1 cellular context compared by ENCODE assay signal in genomic region chr1:2018217-2019161, GRCh38.
TF ChIP-seq lines count a peak whose summit lies in the region.

No MANE protein-coding gene starts in this region.

TF ChIP-seq in GM23338, 12 proteins besides CTCF, POLR2A, EP300 and RAD21:
- TF ChIP-seq, protein P1, sequence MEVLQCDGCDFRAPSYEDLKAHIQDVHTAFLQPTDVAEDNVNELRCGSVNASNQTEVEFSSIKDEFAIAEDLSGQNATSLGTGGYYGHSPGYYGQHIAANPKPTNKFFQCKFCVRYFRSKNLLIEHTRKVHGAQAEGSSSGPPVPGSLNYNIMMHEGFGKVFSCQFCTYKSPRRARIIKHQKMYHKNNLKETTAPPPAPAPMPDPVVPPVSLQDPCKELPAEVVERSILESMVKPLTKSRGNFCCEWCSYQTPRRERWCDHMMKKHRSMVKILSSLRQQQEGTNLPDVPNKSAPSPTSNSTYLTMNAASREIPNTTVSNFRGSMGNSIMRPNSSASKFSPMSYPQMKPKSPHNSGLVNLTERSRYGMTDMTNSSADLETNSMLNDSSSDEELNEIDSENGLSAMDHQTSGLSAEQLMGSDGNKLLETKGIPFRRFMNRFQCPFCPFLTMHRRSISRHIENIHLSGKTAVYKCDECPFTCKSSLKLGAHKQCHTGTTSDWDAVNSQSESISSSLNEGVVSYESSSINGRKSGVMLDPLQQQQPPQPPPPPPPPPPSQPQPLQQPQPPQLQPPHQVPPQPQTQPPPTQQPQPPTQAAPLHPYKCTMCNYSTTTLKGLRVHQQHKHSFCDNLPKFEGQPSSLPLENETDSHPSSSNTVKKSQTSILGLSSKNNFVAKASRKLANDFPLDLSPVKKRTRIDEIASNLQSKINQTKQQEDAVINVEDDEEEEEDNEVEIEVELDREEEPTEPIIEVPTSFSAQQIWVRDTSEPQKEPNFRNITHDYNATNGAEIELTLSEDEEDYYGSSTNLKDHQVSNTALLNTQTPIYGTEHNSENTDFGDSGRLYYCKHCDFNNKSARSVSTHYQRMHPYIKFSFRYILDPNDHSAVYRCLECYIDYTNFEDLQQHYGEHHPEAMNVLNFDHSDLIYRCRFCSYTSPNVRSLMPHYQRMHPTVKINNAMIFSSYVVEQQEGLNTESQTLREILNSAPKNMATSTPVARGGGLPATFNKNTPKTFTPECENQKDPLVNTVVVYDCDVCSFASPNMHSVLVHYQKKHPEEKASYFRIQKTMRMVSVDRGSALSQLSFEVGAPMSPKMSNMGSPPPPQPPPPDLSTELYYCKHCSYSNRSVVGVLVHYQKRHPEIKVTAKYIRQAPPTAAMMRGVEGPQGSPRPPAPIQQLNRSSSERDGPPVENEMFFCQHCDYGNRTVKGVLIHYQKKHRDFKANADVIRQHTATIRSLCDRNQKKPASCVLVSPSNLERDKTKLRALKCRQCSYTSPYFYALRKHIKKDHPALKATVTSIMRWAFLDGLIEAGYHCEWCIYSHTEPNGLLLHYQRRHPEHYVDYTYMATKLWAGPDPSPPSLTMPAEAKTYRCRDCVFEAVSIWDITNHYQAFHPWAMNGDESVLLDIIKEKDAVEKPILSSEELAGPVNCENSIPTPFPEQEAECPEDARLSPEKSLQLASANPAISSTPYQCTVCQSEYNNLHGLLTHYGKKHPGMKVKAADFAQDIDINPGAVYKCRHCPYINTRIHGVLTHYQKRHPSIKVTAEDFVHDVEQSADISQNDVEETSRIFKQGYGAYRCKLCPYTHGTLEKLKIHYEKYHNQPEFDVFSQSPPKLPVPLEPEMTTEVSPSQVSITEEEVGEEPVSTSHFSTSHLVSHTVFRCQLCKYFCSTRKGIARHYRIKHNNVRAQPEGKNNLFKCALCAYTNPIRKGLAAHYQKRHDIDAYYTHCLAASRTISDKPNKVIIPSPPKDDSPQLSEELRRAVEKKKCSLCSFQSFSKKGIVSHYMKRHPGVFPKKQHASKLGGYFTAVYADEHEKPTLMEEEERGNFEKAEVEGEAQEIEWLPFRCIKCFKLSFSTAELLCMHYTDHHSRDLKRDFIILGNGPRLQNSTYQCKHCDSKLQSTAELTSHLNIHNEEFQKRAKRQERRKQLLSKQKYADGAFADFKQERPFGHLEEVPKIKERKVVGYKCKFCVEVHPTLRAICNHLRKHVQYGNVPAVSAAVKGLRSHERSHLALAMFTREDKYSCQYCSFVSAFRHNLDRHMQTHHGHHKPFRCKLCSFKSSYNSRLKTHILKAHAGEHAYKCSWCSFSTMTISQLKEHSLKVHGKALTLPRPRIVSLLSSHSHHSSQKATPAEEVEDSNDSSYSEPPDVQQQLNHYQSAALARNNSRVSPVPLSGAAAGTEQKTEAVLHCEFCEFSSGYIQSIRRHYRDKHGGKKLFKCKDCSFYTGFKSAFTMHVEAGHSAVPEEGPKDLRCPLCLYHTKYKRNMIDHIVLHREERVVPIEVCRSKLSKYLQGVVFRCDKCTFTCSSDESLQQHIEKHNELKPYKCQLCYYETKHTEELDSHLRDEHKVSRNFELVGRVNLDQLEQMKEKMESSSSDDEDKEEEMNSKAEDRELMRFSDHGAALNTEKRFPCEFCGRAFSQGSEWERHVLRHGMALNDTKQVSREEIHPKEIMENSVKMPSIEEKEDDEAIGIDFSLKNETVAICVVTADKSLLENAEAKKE (CRISPR knock-in tag; IDR thresholded peaks at IDR 0.05) = no peak
- no peak for TF ChIP-seq EZH2 (IDR thresholded peaks at IDR 0.05; ENCODE audit: low read depth, unreplicated experiment)
- TF ChIP-seq NANOG (IDR thresholded peaks at IDR 0.05; ENCODE audit: borderline replicate concordance) = no peak
- TF ChIP-seq JUNB (IDR thresholded peaks at IDR 0.05; ENCODE audit: unreplicated experiment) = no peak
- TF ChIP-seq CREB1 (CRISPR knock-in tag; IDR thresholded peaks at IDR 0.05; ENCODE audit: low read depth) = no peak
- no peak for TF ChIP-seq ZNF331 (CRISPR knock-in tag; IDR thresholded peaks at IDR 0.05; ENCODE audit: low read depth)
- TF ChIP-seq STAT1 (IDR thresholded peaks at IDR 0.05; ENCODE audit: unreplicated experiment) = no peak
- no peak for TF ChIP-seq EZH2phosphoT487 (IDR thresholded peaks at IDR 0.05; ENCODE audit: unreplicated experiment)
- no peak for TF ChIP-seq ETS1 (IDR thresholded peaks at IDR 0.05)
- TF ChIP-seq, protein P2, sequence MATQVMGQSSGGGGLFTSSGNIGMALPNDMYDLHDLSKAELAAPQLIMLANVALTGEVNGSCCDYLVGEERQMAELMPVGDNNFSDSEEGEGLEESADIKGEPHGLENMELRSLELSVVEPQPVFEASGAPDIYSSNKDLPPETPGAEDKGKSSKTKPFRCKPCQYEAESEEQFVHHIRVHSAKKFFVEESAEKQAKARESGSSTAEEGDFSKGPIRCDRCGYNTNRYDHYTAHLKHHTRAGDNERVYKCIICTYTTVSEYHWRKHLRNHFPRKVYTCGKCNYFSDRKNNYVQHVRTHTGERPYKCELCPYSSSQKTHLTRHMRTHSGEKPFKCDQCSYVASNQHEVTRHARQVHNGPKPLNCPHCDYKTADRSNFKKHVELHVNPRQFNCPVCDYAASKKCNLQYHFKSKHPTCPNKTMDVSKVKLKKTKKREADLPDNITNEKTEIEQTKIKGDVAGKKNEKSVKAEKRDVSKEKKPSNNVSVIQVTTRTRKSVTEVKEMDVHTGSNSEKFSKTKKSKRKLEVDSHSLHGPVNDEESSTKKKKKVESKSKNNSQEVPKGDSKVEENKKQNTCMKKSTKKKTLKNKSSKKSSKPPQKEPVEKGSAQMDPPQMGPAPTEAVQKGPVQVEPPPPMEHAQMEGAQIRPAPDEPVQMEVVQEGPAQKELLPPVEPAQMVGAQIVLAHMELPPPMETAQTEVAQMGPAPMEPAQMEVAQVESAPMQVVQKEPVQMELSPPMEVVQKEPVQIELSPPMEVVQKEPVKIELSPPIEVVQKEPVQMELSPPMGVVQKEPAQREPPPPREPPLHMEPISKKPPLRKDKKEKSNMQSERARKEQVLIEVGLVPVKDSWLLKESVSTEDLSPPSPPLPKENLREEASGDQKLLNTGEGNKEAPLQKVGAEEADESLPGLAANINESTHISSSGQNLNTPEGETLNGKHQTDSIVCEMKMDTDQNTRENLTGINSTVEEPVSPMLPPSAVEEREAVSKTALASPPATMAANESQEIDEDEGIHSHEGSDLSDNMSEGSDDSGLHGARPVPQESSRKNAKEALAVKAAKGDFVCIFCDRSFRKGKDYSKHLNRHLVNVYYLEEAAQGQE (IDR thresholded peaks at IDR 0.05; ENCODE audit: unreplicated experiment) = no peak
- TF ChIP-seq ZNF114 (CRISPR knock-in tag; IDR thresholded peaks at IDR 0.05) = no peak
- TF ChIP-seq POLR2AphosphoS5 (IDR thresholded peaks at IDR 0.05; ENCODE audit: low read depth) = no peak
